ENCODE assay signal across 16 cellular contexts in genomic region chr22:36471341-36471821, GRCh38. TPM values are rescaled to one million over a fixed set of nuclear protein-coding genes. Genes with fewer than 3 reads are reported as not detected.
DNase-seq lines count a peak whose midpoint lies in the region; ATAC-seq and TF ChIP-seq lines count a peak whose summit lies in the region.
"Had no signal": no experiment of that assay in that cellular context is flagged by ENCODE, and none has a peak within 500 bp of the region (broad histone marks: within the 10 kb centered on the region; RNA-seq: fewer than 3 reads in every experiment).

No MANE protein-coding gene starts in this region.

- TF ChIP-seq POLR2A in breast epithelium (IDR thresholded peaks at IDR 0.05): no peak

- peaks cover 35% of the 10 kb centered on the region for H3K36me3 Mint-ChIP-seq in activated CD4-positive, alpha-beta T cell treated with anti-CD3 and anti-CD28 coated beads, Interleukin-2, amount 10 ng/mL, durations not matched to agents 7 days and 5 days (ENCODE audit: low read depth)

- H3K9me3 ChIP-seq in breast epithelium (no peaks in the 10 kb centered on the region), mesodermal cell (ENCODE audit: control insufficient read depth, low read length) (no peaks in the 10 kb centered on the region), thymus (ENCODE audit: control insufficient read depth) (no peaks in the 10 kb centered on the region)
- H3K9me3 ChIP-seq: Caco-2 had no signal

- H3K4me1 ChIP-seq in breast epithelium (peaks cover 0 to 20% of the 10 kb centered on the region in 2 donors), mesodermal cell (ENCODE audit: control insufficient read depth, insufficient read depth, low read length, poor library complexity, severe bottlenecking) (peaks cover 63% of the 10 kb centered on the region), thymus (ENCODE audit: control insufficient read depth, insufficient read depth, low read length) (peaks cover 11% of the 10 kb centered on the region)

- CTCF ChIA-PET in activated CD4-positive, alpha-beta T cell treated with anti-CD3 and anti-CD28 coated beads, Interleukin-2, amount 10 ng/mL, durations not matched to agents 7 days and 5 days (lab: Charles Lee): interaction anchor here (0.9 to 3.1 kb wide), 18 partner anchors 10 to 227 kb away, joined by 3 to 44 read pairs (median 4); partner anchors contain the start of gene TXN2

- H3K27ac Mint-ChIP-seq in activated CD4-positive, alpha-beta T cell treated with anti-CD3 and anti-CD28 coated beads, Interleukin-2, amount 10 ng/mL, durations not matched to agents 7 days and 5 days: no peak overlapping the region
- H3K27ac Mint-ChIP-seq: progenitor cell of endocrine pancreas had no signal

- POLR2A ChIA-PET in activated CD4-positive, alpha-beta T cell treated with anti-CD3 and anti-CD28 coated beads, Interleukin-2, amount 10 ng/mL, durations not matched to agents 7 days and 5 days (lab: Charles Lee): no interaction called here

- WGBS in mesodermal cell (ENCODE audit: insufficient coverage in 2 of 2), 2 experiments: 84 to 97% methylated on average over 8 to 12 of the region's 14 CpGs
- WGBS in thymus: 95% methylated on average over 14 of the region's 14 CpGs

- H3K27me3 Mint-ChIP-seq in activated CD4-positive, alpha-beta T cell treated with anti-CD3 and anti-CD28 coated beads, Interleukin-2, amount 10 ng/mL, durations not matched to agents 7 days and 5 days: no peaks in the 10 kb centered on the region
- H3K27me3 Mint-ChIP-seq: progenitor cell of endocrine pancreas had no signal

- H3K4me3 Mint-ChIP-seq in activated CD4-positive, alpha-beta T cell treated with anti-CD3 and anti-CD28 coated beads, Interleukin-2, amount 10 ng/mL, durations not matched to agents 7 days and 5 days: no peak overlapping the region

- ATAC-seq in GM18870 (IDR thresholded peaks at IDR 0.05; ENCODE audit: unreplicated experiment) (no peak), HG03571 (IDR thresholded peaks at IDR 0.05; ENCODE audit: unreplicated experiment) (no peak)

- no peaks in the 10 kb centered on the region for H3K9me3 Mint-ChIP-seq in activated CD4-positive, alpha-beta T cell treated with anti-CD3 and anti-CD28 coated beads, Interleukin-2, amount 10 ng/mL, durations not matched to agents 7 days and 5 days

- H3K4me1 Mint-ChIP-seq in activated CD4-positive, alpha-beta T cell treated with anti-CD3 and anti-CD28 coated beads, Interleukin-2, amount 10 ng/mL, durations not matched to agents 7 days and 5 days: peaks cover 44% of the 10 kb centered on the region

- DNase-seq in M059J (ENCODE audit: low read depth): peak; percentile 79
- DNase-seq in breast epithelium (ENCODE audit: low spot score in 2 of 2): no peak
- no peak for DNase-seq in HT-29 (ENCODE audit: low spot score)
- DNase-seq in activated CD4-positive, alpha-beta T cell treated with anti-CD3 and anti-CD28 coated beads, Interleukin-2, amount 10 ng/mL, durations not matched to agents 7 days and 5 days: no peak
- DNase-seq: activated CD4-positive, alpha-beta T cell treated with anti-CD3 and anti-CD28 coated beads for 48 hours; activated naive CD4-positive, alpha-beta T cell; Caco-2; GOT3; hypothalamus; NCI-H2029 treated with DMSO at 0.1 percent for 48 hours; stimulated activated CD4-positive, alpha-beta T cell treated with anti-CD3 and anti-CD28 coated beads, Interleukin-4, amount 100 ng/mL, for 4 hours had no signal

- no peaks in the 10 kb centered on the region for H3K27me3 ChIP-seq in breast epithelium
- no peaks in the 10 kb centered on the region for H3K27me3 ChIP-seq in thymus (ENCODE audit: control insufficient read depth, insufficient read depth)

- H3K27ac ChIP-seq in breast epithelium: peak overlapping the region; percentile 64 to 98
- H3K27ac ChIP-seq in mesodermal cell (ENCODE audit: low read depth, low read length, severe bottlenecking): peak overlapping the region; percentile 53
- H3K27ac ChIP-seq in thymus (ENCODE audit: low read depth): peak overlapping the region; percentile 37

- H3K4me3 ChIP-seq in breast epithelium (peak overlapping the region in 1 of 3 donors; percentile 9), mesodermal cell (ENCODE audit: extremely low read depth, insufficient read depth, low read length, poor library complexity, severe bottlenecking) (no peak overlapping the region), thymus (ENCODE audit: low read length) (no peak overlapping the region)

- intact Hi-C loops in breast epithelium (cut with DNase I; ENCODE audit: low total_unique reads): no loop called here

- TF ChIP-seq CTCF in breast epithelium (IDR thresholded peaks at IDR 0.05): no peak

- H3K36me3 ChIP-seq in breast epithelium (no peaks in the 10 kb centered on the region), mesodermal cell (ENCODE audit: control insufficient read depth, insufficient read depth, low read length) (peaks cover 58% of the 10 kb centered on the region), thymus (ENCODE audit: control insufficient read depth, insufficient read depth) (peaks cover 59% of the 10 kb centered on the region)

RNA-seq across cellular contexts. Expression of gene TXN2, which starts 10.1 kb away (rescaled TPM):
- total RNA-seq in M059J (2014; rRNA removed; shearing (Covaris generic)): 8.3 and 16.7 TPM in 2 replicates
- total RNA-seq in breast epithelium: 10 to 100 TPM; 52.3 to 71.1 (median 58.1) TPM
- 68.8 TPM for polyA plus RNA-seq in mesodermal cell (2013, experiment 1 of 2)
- polyA plus RNA-seq in mesodermal cell (2013, experiment 2 of 2): 64.2 TPM
- 68.7 TPM for polyA plus RNA-seq in thymus
- total RNA-seq in HT-29 (2014; rRNA removed; shearing (Covaris generic)): 30.7 and 30.8 TPM in 2 replicates
- total RNA-seq in activated CD4-positive, alpha-beta T cell treated with anti-CD3 and anti-CD28 coated beads, Interleukin-2, amount 10 ng/mL, durations not matched to agents 7 days and 5 days: 10 to 100 TPM; 74.3 to 75.5 TPM

RNA-seq across cellular contexts. Expression of gene FOXRED2, which starts 35.5 kb away (rescaled TPM):
- total RNA-seq in M059J (2014; rRNA removed; shearing (Covaris generic)): 18.0 and 19.6 TPM in 2 replicates
- total RNA-seq in breast epithelium: 1 to 10 TPM; 4.9 to 9.9 (median 6.1) TPM
- 6.3 TPM for polyA plus RNA-seq in mesodermal cell (2013, experiment 1 of 2)
- 4.8 TPM for polyA plus RNA-seq in mesodermal cell (2013, experiment 2 of 2)
- 2.5 TPM for polyA plus RNA-seq in thymus
- total RNA-seq in HT-29 (2014; rRNA removed; shearing (Covaris generic)): 9.7 and 13.0 TPM in 2 replicates
- 10 to 100 TPM; 14.3 to 17.1 TPM for total RNA-seq in activated CD4-positive, alpha-beta T cell treated with anti-CD3 and anti-CD28 coated beads, Interleukin-2, amount 10 ng/mL, durations not matched to agents 7 days and 5 days

RNA-seq across cellular contexts. Expression of gene EIF3D, which starts 57.6 kb away (rescaled TPM):
- 283 and 399 TPM in 2 replicates for total RNA-seq in M059J (2014; rRNA removed; shearing (Covaris generic))
- 100 to 1,000 TPM; 291 to 419 (median 301) TPM for total RNA-seq in breast epithelium
- 196 TPM for polyA plus RNA-seq in mesodermal cell (2013, experiment 1 of 2)
- polyA plus RNA-seq in mesodermal cell (2013, experiment 2 of 2): 182 TPM
- polyA plus RNA-seq in thymus: 185 TPM
- 195 and 216 TPM in 2 replicates for total RNA-seq in HT-29 (2014; rRNA removed; shearing (Covaris generic))
- 100 to 1,000 TPM; 189 to 194 TPM for total RNA-seq in activated CD4-positive, alpha-beta T cell treated with anti-CD3 and anti-CD28 coated beads, Interleukin-2, amount 10 ng/mL, durations not matched to agents 7 days and 5 days
